In the genomic region with DNA sequence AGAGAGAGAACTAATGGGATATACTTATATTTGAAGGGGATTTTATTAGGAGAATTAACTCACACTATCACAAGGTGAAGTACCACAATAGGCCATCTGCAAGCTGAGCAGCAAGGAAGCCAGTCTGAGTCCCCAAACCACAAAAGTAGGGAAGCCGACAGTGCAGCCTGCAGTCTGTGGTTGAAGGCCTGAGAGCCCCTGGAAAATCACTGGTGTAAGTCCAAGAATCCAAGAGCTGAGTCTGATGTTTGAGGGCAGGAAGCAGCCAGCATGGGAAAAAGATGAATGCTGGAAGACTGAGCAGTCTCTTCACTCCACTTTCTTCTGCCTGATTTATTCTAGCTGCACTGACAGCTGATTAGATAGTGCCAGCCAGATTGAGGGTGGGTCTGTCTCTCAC, we compare ENCODE assay signal across 19 cellular contexts.
"Had no signal": no experiment of that assay in that cellular context is flagged by ENCODE, and none has a peak within 500 bp of the region (broad histone marks: within the 10 kb centered on the region; RNA-seq: fewer than 3 reads in every experiment).

No MANE protein-coding gene starts in this region.

- DNase-seq: activated CD4-positive, alpha-beta T cell treated with anti-CD3 and anti-CD28 coated beads, Interleukin-2, amount 50 U/mL, for 1 hour; activated naive CD4-positive, alpha-beta T cell treated with anti-CD3 and anti-CD28 coated beads for 36 hours; activated naive CD8-positive, alpha-beta T cell treated with anti-CD3 and anti-CD28 coated beads, Interleukin-2, amount 50 U/mL, for 24 hours; activated T-cell treated with anti-CD3 and anti-CD28 coated beads for 4 hours; left ventricle myocardium inferior; natural killer cell; nucleus accumbens; posterior cingulate gyrus; stimulated activated CD4-positive, alpha-beta T cell treated with anti-CD3 and anti-CD28 coated beads, Interleukin-4, amount 100 ng/mL, for 24 hours; stimulated activated naive CD4-positive, alpha-beta T cell; substantia nigra; T-helper 17 cell; transverse colon had no signal

- H3K4me2 ChIP-seq: hepatocyte had no signal

- H3K27ac ChIP-seq: ascending aorta, hepatocyte, left ventricle myocardium inferior, right atrium auricular region, skin epidermis, transverse colon, vagina had no signal

- H3K9me3 ChIP-seq: ascending aorta, left ventricle myocardium inferior, right atrium auricular region, transverse colon, vagina had no signal

- H3K4me3 ChIP-seq: ascending aorta, hepatocyte, left ventricle myocardium inferior, right atrium auricular region, skin epidermis, transverse colon, vagina had no signal

- H3K27me3 ChIP-seq: ascending aorta, hepatocyte, right atrium auricular region, transverse colon, vagina had no signal

- H3K4me1 ChIP-seq: ascending aorta, left ventricle myocardium inferior, right atrium auricular region, transverse colon, vagina had no signal

- H3K36me3 ChIP-seq: ascending aorta, left ventricle myocardium inferior, right atrium auricular region, transverse colon, vagina had no signal

- ATAC-seq: activated CD4-positive, CD25-positive, alpha-beta regulatory T cell treated with anti-CD3 and anti-CD28 coated beads, Interleukin-2, amount 50 U/mL, for 24 hours; activated naive CD8-positive, alpha-beta T cell treated with anti-CD3 and anti-CD28 coated beads, Interleukin-2, amount 50 U/mL, for 24 hours; natural killer cell; T-helper 17 cell had no signal

- H2AFZ ChIP-seq: hepatocyte had no signal

- H3K79me2 ChIP-seq: hepatocyte had no signal
